Comparison of ENCODE assay signal across 2 cellular contexts in the genomic region with DNA sequence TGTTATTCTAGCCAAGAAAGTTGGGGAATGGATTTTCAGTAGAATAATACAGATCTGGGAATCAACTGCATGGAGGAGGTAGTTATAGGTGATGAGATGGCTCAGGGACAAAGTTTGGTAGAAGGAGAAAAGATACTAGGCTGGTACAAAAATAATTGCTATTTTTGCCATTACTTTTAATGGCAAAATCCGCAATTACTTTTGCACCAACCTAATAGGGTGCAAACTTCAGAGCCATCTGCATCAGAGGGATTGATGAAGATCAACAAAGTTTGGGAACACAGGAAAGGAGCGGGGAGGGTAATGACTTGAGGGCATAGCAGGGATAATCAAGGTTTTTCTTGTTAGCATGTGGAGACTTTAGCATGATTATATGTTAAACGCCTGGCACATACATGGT.
A peak's percentile ranks its signal among the peaks of the same experiment; 100 is the strongest.
DNase-seq lines count a peak whose midpoint lies in the region; ATAC-seq, FAIRE-seq and TF ChIP-seq lines count a peak whose summit lies in the region.
"Not testable (repeated sequence)": the region's sequence is repeated elsewhere in the genome, so short reads cannot be mapped to it uniquely, and the experiment has no call there.

No MANE protein-coding gene starts in this region.

- in situ Hi-C loops in HepG2 (cut with HindIII; ENCODE audit: extremely low pct_ligation_motif_present, low pct_unique_long_range_greater_than_20kb): not testable (repeated sequence)

- H3K9me3 ChIP-seq in HepG2 (ENCODE audit: low read length): not testable (repeated sequence)

- not testable (repeated sequence) for ATAC-seq in HepG2

- not testable (repeated sequence) for H4K20me1 ChIP-seq in HepG2 (ENCODE audit: insufficient read depth, low read length)

- not testable (repeated sequence) for H3K9ac ChIP-seq in HepG2 (ENCODE audit: insufficient read depth, low read depth, low read length)

- H3K27me3 ChIP-seq in HepG2 (ENCODE audit: control insufficient read depth in 1 of 2, insufficient read depth in 2 of 2, low read length in 2 of 2): not testable (repeated sequence)

- not testable (repeated sequence) for H3K4me1 ChIP-seq in HepG2 (ENCODE audit: insufficient read depth, low read length)

- not testable (repeated sequence) for BruUV-seq in HepG2 (replicated peaks; lab: Mats Ljungman, UMichigan)

- not testable (repeated sequence) for H3K4me2 ChIP-seq in HepG2 (ENCODE audit: low read depth, low read length)

- TF ChIP-seq CTCF in HepG2 (CRISPR knock-in tag; IDR thresholded peaks at IDR 0.05): not testable (repeated sequence)

- H3K36me3 ChIP-seq in HepG2 (replicated peaks in 1 of 2; ENCODE audit: control insufficient read depth in 1 of 2, insufficient read depth in 2 of 2, low read length in 2 of 2): not testable (repeated sequence)

- H3K27ac ChIP-seq in HepG2 (ENCODE audit: extremely low read length, insufficient read depth, low read length): not testable (repeated sequence)

- CTCF ChIA-PET in HEK293T (lab: Yijun Ruan, JAX); HepG2 (lab: Yijun Ruan, JAX; ENCODE audit: low intra/inter-chr PET ratio, low total read pairs): not testable (repeated sequence)

- TF ChIP-seq RAD21 in HepG2 (CRISPR knock-in tag; IDR thresholded peaks at IDR 0.05): not testable (repeated sequence)

- POLR2A ChIA-PET in HEK293T (lab: Yijun Ruan, JAX); HepG2 (lab: Yijun Ruan, JAX): not testable (repeated sequence)

- intact Hi-C loops in HepG2 (cut with micrococcal nuclease; ENCODE audit: unreplicated experiment): not testable (repeated sequence)

- DNase-seq in HEK293T (ENCODE audit: extremely low spot score); HepG2 (ENCODE audit: low spot score): not testable (repeated sequence)

- H3K4me3 ChIP-seq in HepG2 (replicated peaks in 1 of 3; ENCODE audit: insufficient read depth in 1 of 3, low read depth in 2 of 3, low read length in 3 of 3): not testable (repeated sequence)

- TF ChIP-seq POLR2A in HepG2 (IDR thresholded peaks at IDR 0.05; ENCODE audit: insufficient read depth in 1 of 2, low read depth in 2 of 2, low read length in 2 of 2): not testable (repeated sequence)

- not testable (repeated sequence) for TF ChIP-seq EP300 in HepG2 (IDR thresholded peaks at IDR 0.05; ENCODE audit: low read depth in 2 of 2, low read length in 2 of 2); HepG2 (CRISPR knock-in tag; IDR thresholded peaks at IDR 0.05; ENCODE audit: borderline replicate concordance)

- H2AFZ ChIP-seq in HepG2 (ENCODE audit: low read length): not testable (repeated sequence)

- FAIRE-seq in HepG2 (lab: Jason Lieb, UNC): not testable (repeated sequence)

- WGBS in HepG2 (ENCODE audit: low lambda C conversion rate): 7% methylated on average over 3 of the region's 3 CpGs

- H3K79me2 ChIP-seq in HepG2 (ENCODE audit: insufficient read depth, low read length): not testable (repeated sequence)

TF ChIP-seq in HEK293T, 16 proteins besides CTCF, POLR2A, EP300 and RAD21:
- TF ChIP-seq ELF4 (IDR thresholded peaks at IDR 0.05): peak; percentile 57; the same call in 1 of the 2 replicates

TF ChIP-seq in HepG2, 621 proteins besides CTCF, POLR2A, EP300 and RAD21:
- TF ChIP-seq, protein P1, sequence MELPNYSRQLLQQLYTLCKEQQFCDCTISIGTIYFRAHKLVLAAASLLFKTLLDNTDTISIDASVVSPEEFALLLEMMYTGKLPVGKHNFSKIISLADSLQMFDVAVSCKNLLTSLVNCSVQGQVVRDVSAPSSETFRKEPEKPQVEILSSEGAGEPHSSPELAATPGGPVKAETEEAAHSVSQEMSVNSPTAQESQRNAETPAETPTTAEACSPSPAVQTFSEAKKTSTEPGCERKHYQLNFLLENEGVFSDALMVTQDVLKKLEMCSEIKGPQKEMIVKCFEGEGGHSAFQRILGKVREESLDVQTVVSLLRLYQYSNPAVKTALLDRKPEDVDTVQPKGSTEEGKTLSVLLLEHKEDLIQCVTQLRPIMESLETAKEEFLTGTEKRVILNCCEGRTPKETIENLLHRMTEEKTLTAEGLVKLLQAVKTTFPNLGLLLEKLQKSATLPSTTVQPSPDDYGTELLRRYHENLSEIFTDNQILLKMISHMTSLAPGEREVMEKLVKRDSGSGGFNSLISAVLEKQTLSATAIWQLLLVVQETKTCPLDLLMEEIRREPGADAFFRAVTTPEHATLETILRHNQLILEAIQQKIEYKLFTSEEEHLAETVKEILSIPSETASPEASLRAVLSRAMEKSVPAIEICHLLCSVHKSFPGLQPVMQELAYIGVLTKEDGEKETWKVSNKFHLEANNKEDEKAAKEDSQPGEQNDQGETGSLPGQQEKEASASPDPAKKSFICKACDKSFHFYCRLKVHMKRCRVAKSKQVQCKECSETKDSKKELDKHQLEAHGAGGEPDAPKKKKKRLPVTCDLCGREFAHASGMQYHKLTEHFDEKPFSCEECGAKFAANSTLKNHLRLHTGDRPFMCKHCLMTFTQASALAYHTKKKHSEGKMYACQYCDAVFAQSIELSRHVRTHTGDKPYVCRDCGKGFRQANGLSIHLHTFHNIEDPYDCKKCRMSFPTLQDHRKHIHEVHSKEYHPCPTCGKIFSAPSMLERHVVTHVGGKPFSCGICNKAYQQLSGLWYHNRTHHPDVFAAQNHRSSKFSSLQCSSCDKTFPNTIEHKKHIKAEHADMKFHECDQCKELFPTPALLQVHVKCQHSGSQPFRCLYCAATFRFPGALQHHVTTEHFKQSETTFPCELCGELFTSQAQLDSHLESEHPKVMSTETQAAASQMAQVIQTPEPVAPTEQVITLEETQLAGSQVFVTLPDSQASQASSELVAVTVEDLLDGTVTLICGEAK (IDR thresholded peaks at IDR 0.05): peak; percentile 68
- TF ChIP-seq, protein P1 (CRISPR knock-in tag; IDR thresholded peaks at IDR 0.05): not testable (repeated sequence)
TF ChIP-seq in HepG2: peak in this region for 1; not testable (repeated sequence) for 620.
